ENCODE assay signal across 1 cellular context in the genomic region with DNA sequence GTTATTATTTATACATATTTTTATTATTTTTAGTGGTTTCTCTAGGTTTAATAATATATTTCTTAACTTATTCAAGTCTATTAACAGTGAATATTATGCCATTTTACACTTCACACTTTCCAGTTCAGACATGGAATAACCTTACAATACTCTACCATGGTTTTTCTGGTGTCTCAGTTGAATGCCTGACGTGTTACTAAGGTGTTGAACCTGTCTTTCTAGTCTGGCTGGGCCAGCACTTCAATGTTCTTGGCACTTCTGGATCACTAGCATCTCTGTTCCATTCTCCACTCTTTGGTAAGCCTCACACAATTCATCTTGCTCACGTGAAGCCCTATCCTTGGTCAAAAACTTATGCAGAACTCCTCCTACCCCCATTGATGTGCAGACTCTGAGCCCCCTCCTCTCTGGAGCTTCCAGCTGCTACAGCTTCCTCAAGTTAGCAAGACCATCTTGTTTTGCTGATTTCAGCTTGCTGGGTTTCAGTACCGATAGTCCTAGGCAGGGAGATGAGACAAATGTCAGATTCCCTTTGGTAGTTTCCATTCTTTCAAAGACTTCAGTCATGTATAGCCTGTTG.
TF ChIP-seq lines count a peak whose summit lies in the region.

No MANE protein-coding gene starts in this region.

TF ChIP-seq in H1, 55 proteins besides CTCF, POLR2A, EP300 and RAD21:
- no peak for TF ChIP-seq BCL11A (IDR thresholded peaks at IDR 0.05; ENCODE audit: low read depth in 2 of 2, low read length in 2 of 2)
